ENCODE assay signal across 21 cellular contexts in genomic region chr20:5757949-5758348, GRCh38.
"Had no signal": no experiment of that assay in that cellular context is flagged by ENCODE, and none has a peak within 500 bp of the region (broad histone marks: within the 10 kb centered on the region; RNA-seq: fewer than 3 reads in every experiment).

No MANE protein-coding gene starts in this region.

- H3K4me2 ChIP-seq: smooth muscle cell had no signal

- DNase-seq: effector CD4-positive, alpha-beta T cell; foreskin melanocyte; heart right ventricle; kidney; left cardiac atrium; left ventricle myocardium superior; mesenchymal stem cell; naive thymus-derived CD8-positive, alpha-beta T cell; nucleus accumbens; ovary; right cardiac atrium; stimulated activated CD4-positive, alpha-beta T cell treated with anti-CD3 and anti-CD28 coated beads, Interleukin-4, amount 100 ng/mL, for 1 hour; stimulated activated CD8-positive, alpha-beta memory T cell treated with anti-CD3 and anti-CD28 coated beads, Interleukin-4, amount 100 ng/mL, for 48 hours; stimulated activated naive CD8-positive, alpha-beta T cell treated with anti-CD3 and anti-CD28 coated beads, Interleukin-15, Interleukin-2, amounts not matched to agents 100 U/mL and 50 U/mL, for 24 hours; thyroid gland had no signal

- H3K9me3 ChIP-seq: heart right ventricle, ovary, suprapubic skin, thyroid gland had no signal

- ATAC-seq: heart right ventricle; left cardiac atrium; left ventricle myocardium superior; naive thymus-derived CD8-positive, alpha-beta T cell; right cardiac atrium; stimulated activated effector memory CD8-positive, alpha-beta T cell treated with anti-CD3 and anti-CD28 coated beads, Interleukin-12 subunit alpha, Interleukin-12 subunit beta, amount 100 ng/mL, for 72 hours; stimulated activated naive CD8-positive, alpha-beta T cell treated with anti-CD3 and anti-CD28 coated beads, Interleukin-15, Interleukin-2, amounts not matched to agents 100 U/mL and 50 U/mL, for 24 hours had no signal

- H3K36me3 ChIP-seq: ovary, suprapubic skin, thyroid gland had no signal

- H3K4me1 ChIP-seq: suprapubic skin, thyroid gland had no signal

- H3K27me3 ChIP-seq: heart right ventricle, ovary, suprapubic skin, thyroid gland had no signal

- H3K27ac ChIP-seq: coronary artery, heart right ventricle, ovary, suprapubic skin, thyroid gland had no signal

- H3K4me3 ChIP-seq: coronary artery, heart right ventricle, lung, ovary, smooth muscle cell, suprapubic skin, thyroid gland had no signal

- FAIRE-seq: kidney, urothelium cell line had no signal
